In the genomic region with DNA sequence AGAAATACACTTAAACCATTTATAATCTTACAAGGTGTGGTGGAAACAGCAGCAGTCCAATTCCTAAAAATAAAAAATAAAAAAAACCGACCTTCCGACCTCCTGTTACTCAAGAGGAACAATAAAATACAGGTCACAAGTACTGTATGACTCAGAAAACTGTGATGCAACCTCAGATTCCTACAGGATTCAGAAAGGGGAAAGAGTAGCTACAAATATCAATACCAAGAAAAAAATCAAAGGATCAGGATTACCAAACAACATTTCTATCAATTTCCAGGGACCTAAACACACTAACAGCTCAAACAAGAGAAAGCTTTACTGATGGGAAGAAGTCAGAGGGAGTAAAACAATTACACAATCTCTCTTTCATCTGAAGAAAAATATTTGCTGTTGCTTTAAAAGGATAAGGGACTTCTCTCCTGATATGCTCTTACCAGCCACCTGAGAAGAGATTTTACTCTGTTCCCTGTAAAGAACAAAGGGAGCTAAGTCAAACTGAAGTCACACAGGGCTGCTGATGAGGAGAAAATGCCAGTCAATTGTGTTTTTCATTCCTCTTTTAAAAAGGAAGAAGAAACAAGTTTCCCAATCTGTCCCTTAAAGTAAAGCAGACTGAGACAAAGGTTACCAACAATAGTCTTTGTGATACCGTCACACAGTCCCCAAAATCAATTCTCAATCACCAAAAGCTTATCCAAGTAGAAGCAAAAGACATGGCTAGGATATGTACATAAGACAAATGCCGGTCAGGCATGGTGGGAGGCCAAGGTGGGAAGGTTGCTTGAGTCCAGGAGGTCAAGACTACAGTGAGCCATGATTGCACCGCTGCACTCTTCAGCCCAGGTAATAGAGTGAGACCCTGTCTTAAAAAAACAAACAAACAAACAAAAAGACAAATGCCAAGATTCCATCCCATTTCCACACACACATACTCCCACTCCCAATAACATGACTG, we compare ENCODE assay signal across 1 cellular context.
TF ChIP-seq lines count a peak whose summit lies in the region.

No MANE protein-coding gene starts in this region.

TF ChIP-seq in HepG2, 621 proteins besides CTCF, POLR2A, EP300 and RAD21 (continued from another document and continues in another):
- TF ChIP-seq, protein P1, sequence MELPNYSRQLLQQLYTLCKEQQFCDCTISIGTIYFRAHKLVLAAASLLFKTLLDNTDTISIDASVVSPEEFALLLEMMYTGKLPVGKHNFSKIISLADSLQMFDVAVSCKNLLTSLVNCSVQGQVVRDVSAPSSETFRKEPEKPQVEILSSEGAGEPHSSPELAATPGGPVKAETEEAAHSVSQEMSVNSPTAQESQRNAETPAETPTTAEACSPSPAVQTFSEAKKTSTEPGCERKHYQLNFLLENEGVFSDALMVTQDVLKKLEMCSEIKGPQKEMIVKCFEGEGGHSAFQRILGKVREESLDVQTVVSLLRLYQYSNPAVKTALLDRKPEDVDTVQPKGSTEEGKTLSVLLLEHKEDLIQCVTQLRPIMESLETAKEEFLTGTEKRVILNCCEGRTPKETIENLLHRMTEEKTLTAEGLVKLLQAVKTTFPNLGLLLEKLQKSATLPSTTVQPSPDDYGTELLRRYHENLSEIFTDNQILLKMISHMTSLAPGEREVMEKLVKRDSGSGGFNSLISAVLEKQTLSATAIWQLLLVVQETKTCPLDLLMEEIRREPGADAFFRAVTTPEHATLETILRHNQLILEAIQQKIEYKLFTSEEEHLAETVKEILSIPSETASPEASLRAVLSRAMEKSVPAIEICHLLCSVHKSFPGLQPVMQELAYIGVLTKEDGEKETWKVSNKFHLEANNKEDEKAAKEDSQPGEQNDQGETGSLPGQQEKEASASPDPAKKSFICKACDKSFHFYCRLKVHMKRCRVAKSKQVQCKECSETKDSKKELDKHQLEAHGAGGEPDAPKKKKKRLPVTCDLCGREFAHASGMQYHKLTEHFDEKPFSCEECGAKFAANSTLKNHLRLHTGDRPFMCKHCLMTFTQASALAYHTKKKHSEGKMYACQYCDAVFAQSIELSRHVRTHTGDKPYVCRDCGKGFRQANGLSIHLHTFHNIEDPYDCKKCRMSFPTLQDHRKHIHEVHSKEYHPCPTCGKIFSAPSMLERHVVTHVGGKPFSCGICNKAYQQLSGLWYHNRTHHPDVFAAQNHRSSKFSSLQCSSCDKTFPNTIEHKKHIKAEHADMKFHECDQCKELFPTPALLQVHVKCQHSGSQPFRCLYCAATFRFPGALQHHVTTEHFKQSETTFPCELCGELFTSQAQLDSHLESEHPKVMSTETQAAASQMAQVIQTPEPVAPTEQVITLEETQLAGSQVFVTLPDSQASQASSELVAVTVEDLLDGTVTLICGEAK (IDR thresholded peaks at IDR 0.05), result peak; percentile 64
- TF ChIP-seq, protein P1 (CRISPR knock-in tag; IDR thresholded peaks at IDR 0.05), result no peak; the same call in 1 of the 2 replicates
- TF ChIP-seq NFRKB (IDR thresholded peaks at IDR 0.05) (no peak), MBD4 (IDR thresholded peaks at IDR 0.05; ENCODE audit: borderline replicate concordance, low read length) (peak; percentile 75; the same call in 1 of the 2 replicates), ZNF383 (CRISPR knock-in tag; IDR thresholded peaks at IDR 0.05; ENCODE audit: borderline replicate concordance) (no peak), ZNF713 (CRISPR knock-in tag; IDR thresholded peaks at IDR 0.05) (no peak), RBFOX2 (IDR thresholded peaks at IDR 0.05; ENCODE audit: low read depth, low read length) (no peak), ATM (IDR thresholded peaks at IDR 0.05; ENCODE audit: borderline replicate concordance) (peak; percentile 88; the same call in 1 of the 2 replicates), ZNF746 (CRISPR knock-in tag; IDR thresholded peaks at IDR 0.05) (no peak), ZNF772 (CRISPR knock-in tag; IDR thresholded peaks at IDR 0.05) (no peak), JUND (CRISPR knock-in tag; IDR thresholded peaks at IDR 0.05) (peak; percentile 96), ZNF773 (CRISPR knock-in tag; IDR thresholded peaks at IDR 0.05; ENCODE audit: borderline replicate concordance) (no peak), HNRNPUL1 (IDR thresholded peaks at IDR 0.05; ENCODE audit: low read depth, low read length) (no peak), FOXM1 (CRISPR knock-in tag; IDR thresholded peaks at IDR 0.05) (no peak), FOXA1 (IDR thresholded peaks at IDR 0.05) (peak; percentile 82), FOXA1 (CRISPR knock-in tag; IDR thresholded peaks at IDR 0.05) (peak; percentile 79), ZC3H4 (CRISPR knock-in tag; IDR thresholded peaks at IDR 0.05; ENCODE audit: borderline replicate concordance) (no peak), CEBPG (CRISPR knock-in tag; IDR thresholded peaks at IDR 0.05) (peak; percentile 96), JUNB (CRISPR knock-in tag; IDR thresholded peaks at IDR 0.05; ENCODE audit: borderline replicate concordance) (peak; percentile 98), PAF1 (CRISPR knock-in tag; IDR thresholded peaks at IDR 0.05) (no peak), NFYC (CRISPR knock-in tag; IDR thresholded peaks at IDR 0.05) (no peak)
- TF ChIP-seq, protein P2, sequence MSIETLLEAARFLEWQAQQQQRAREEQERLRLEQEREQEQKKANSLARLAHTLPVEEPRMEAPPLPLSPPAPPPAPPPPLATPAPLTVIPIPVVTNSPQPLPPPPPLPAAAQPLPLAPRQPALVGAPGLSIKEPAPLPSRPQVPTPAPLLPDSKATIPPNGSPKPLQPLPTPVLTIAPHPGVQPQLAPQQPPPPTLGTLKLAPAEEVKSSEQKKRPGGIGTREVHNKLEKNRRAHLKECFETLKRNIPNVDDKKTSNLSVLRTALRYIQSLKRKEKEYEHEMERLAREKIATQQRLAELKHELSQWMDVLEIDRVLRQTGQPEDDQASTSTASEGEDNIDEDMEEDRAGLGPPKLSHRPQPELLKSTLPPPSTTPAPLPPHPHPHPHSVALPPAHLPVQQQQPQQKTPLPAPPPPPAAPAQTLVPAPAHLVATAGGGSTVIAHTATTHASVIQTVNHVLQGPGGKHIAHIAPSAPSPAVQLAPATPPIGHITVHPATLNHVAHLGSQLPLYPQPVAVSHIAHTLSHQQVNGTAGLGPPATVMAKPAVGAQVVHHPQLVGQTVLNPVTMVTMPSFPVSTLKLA (IDR thresholded peaks at IDR 0.05), result no peak
- TF ChIP-seq, protein P3, sequence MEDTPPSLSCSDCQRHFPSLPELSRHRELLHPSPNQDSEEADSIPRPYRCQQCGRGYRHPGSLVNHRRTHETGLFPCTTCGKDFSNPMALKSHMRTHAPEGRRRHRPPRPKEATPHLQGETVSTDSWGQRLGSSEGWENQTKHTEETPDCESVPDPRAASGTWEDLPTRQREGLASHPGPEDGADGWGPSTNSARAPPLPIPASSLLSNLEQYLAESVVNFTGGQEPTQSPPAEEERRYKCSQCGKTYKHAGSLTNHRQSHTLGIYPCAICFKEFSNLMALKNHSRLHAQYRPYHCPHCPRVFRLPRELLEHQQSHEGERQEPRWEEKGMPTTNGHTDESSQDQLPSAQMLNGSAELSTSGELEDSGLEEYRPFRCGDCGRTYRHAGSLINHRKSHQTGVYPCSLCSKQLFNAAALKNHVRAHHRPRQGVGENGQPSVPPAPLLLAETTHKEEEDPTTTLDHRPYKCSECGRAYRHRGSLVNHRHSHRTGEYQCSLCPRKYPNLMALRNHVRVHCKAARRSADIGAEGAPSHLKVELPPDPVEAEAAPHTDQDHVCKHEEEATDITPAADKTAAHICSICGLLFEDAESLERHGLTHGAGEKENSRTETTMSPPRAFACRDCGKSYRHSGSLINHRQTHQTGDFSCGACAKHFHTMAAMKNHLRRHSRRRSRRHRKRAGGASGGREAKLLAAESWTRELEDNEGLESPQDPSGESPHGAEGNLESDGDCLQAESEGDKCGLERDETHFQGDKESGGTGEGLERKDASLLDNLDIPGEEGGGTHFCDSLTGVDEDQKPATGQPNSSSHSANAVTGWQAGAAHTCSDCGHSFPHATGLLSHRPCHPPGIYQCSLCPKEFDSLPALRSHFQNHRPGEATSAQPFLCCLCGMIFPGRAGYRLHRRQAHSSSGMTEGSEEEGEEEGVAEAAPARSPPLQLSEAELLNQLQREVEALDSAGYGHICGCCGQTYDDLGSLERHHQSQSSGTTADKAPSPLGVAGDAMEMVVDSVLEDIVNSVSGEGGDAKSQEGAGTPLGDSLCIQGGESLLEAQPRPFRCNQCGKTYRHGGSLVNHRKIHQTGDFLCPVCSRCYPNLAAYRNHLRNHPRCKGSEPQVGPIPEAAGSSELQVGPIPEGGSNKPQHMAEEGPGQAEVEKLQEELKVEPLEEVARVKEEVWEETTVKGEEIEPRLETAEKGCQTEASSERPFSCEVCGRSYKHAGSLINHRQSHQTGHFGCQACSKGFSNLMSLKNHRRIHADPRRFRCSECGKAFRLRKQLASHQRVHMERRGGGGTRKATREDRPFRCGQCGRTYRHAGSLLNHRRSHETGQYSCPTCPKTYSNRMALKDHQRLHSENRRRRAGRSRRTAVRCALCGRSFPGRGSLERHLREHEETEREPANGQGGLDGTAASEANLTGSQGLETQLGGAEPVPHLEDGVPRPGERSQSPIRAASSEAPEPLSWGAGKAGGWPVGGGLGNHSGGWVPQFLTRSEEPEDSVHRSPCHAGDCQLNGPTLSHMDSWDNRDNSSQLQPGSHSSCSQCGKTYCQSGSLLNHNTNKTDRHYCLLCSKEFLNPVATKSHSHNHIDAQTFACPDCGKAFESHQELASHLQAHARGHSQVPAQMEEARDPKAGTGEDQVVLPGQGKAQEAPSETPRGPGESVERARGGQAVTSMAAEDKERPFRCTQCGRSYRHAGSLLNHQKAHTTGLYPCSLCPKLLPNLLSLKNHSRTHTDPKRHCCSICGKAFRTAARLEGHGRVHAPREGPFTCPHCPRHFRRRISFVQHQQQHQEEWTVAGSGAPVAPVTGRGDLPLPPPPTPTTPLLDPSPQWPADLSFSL (CRISPR knock-in tag; IDR thresholded peaks at IDR 0.05), result no peak
- TF ChIP-seq, protein P4, sequence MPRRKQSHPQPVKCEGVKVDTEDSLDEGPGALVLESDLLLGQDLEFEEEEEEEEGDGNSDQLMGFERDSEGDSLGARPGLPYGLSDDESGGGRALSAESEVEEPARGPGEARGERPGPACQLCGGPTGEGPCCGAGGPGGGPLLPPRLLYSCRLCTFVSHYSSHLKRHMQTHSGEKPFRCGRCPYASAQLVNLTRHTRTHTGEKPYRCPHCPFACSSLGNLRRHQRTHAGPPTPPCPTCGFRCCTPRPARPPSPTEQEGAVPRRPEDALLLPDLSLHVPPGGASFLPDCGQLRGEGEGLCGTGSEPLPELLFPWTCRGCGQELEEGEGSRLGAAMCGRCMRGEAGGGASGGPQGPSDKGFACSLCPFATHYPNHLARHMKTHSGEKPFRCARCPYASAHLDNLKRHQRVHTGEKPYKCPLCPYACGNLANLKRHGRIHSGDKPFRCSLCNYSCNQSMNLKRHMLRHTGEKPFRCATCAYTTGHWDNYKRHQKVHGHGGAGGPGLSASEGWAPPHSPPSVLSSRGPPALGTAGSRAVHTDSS (CRISPR knock-in tag; conservative IDR thresholded peaks at IDR 0.05), result no peak
- TF ChIP-seq, protein P5, sequence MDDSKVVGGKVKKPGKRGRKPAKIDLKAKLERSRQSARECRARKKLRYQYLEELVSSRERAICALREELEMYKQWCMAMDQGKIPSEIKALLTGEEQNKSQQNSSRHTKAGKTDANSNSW (CRISPR knock-in tag; IDR thresholded peaks at IDR 0.05; ENCODE audit: borderline replicate concordance), result no peak
- TF ChIP-seq, protein P6, sequence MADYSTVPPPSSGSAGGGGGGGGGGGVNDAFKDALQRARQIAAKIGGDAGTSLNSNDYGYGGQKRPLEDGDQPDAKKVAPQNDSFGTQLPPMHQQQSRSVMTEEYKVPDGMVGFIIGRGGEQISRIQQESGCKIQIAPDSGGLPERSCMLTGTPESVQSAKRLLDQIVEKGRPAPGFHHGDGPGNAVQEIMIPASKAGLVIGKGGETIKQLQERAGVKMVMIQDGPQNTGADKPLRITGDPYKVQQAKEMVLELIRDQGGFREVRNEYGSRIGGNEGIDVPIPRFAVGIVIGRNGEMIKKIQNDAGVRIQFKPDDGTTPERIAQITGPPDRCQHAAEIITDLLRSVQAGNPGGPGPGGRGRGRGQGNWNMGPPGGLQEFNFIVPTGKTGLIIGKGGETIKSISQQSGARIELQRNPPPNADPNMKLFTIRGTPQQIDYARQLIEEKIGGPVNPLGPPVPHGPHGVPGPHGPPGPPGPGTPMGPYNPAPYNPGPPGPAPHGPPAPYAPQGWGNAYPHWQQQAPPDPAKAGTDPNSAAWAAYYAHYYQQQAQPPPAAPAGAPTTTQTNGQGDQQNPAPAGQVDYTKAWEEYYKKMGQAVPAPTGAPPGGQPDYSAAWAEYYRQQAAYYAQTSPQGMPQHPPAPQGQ (CRISPR knock-in tag; IDR thresholded peaks at IDR 0.05; ENCODE audit: borderline replicate concordance), result no peak
- TF ChIP-seq, protein P7, sequence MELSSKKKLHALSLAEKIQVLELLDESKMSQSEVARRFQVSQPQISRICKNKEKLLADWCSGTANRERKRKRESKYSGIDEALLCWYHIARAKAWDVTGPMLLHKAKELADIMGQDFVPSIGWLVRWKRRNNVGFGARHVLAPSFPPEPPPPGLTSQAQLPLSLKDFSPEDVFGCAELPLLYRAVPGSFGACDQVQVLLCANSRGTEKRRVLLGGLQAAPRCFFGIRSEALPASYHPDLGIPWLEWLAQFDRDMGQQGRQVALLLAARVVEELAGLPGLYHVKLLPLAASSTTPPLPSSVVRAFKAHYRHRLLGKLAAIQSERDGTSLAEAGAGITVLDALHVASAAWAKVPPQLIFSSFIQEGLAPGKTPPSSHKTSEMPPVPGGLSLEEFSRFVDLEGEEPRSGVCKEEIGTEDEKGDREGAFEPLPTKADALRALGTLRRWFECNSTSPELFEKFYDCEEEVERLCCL (CRISPR knock-in tag; IDR thresholded peaks at IDR 0.05; ENCODE audit: borderline replicate concordance), result no peak
